1 cellular context compared by ENCODE assay signal in the genomic region with DNA sequence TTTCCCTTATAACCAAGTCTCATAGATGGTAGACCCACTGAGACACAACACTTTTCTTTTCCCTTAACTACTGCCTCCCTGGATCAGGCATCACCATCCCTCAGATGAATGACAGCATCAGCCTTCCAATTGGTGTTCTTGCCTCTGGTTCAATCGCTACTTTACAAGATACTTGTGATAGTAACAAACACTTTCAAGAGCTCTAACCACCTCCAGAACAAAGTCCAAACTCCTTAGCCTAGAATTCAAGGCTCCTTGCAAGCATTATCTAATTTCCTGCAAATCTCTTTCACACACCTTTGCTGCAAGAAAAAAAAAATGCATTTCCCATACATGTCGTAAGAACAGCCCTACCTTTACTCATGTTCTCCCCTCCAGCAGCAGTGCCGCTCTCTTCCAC.
TF ChIP-seq lines count a peak whose summit lies in the region.

No MANE protein-coding gene starts in this region.

TF ChIP-seq in GM12878, 131 proteins besides CTCF, POLR2A, EP300 and RAD21 (continued from another document):
- TF ChIP-seq, protein P1, sequence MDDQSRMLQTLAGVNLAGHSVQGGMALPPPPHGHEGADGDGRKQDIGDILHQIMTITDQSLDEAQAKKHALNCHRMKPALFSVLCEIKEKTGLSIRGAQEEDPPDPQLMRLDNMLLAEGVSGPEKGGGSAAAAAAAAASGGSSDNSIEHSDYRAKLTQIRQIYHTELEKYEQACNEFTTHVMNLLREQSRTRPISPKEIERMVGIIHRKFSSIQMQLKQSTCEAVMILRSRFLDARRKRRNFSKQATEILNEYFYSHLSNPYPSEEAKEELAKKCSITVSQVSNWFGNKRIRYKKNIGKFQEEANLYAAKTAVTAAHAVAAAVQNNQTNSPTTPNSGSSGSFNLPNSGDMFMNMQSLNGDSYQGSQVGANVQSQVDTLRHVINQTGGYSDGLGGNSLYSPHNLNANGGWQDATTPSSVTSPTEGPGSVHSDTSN (IDR thresholded peaks at IDR 0.05; ENCODE audit: insufficient replicate concordance, low read depth, low read length) = no peak
- no peak for TF ChIP-seq HSF1 (IDR thresholded peaks at IDR 0.05; ENCODE audit: low read depth, low read length)
- no peak for TF ChIP-seq NR2F1 (conservative IDR thresholded peaks at IDR 0.05)
- no peak for TF ChIP-seq CUX1 (IDR thresholded peaks at IDR 0.05; ENCODE audit: insufficient replicate concordance, low read depth, low read length)
- no peak for TF ChIP-seq CBX5 (IDR thresholded peaks at IDR 0.05; ENCODE audit: low read depth)
- TF ChIP-seq HDAC2 (IDR thresholded peaks at IDR 0.05) = no peak
- TF ChIP-seq SUPT20H (IDR thresholded peaks at IDR 0.05; ENCODE audit: borderline replicate concordance, control insufficient read depth, low read depth, low read length) = no peak
- no peak for TF ChIP-seq PRDM15 (CRISPR knock-in tag; IDR thresholded peaks at IDR 0.05)
TF ChIP-seq in GM12878: peak in this region for 0.
